Comparison of ENCODE assay signal across 8 cellular contexts in genomic region chr22:46537221-46537945, GRCh38. TPM values are rescaled to one million over a fixed set of nuclear protein-coding genes. Genes with fewer than 3 reads are reported as not detected.
DNase-seq lines count a peak whose midpoint lies in the region; ATAC-seq and TF ChIP-seq lines count a peak whose summit lies in the region.

TSS of gene CELSR1 (minus strand) at chr22:46537620. CDS start at chr22:46537170, 450 bp downstream.

- no peak for TF ChIP-seq CTCF in RWPE1 (conservative IDR thresholded peaks at IDR 0.05; ENCODE audit: low read depth)
- no peak for TF ChIP-seq CTCF in epithelial cell of esophagus (IDR thresholded peaks at IDR 0.05; ENCODE audit: insufficient read depth, low read depth, low read length, missing control alignments)

- no peak within 1 kb of the TSS for H3K4me3 Mint-ChIP-seq in activated CD8-positive, alpha-beta memory T cell treated with anti-CD3 and anti-CD28 coated beads, Interleukin-2, amount 10 ng/mL, durations not matched to agents 7 days and 5 days
- peak within 1 kb of the TSS in 7 of 10 donors; percentile 39 to 74 (median 56) for H3K4me3 Mint-ChIP-seq in naive thymus-derived CD8-positive, alpha-beta T cell

- ATAC-seq in activated CD8-positive, alpha-beta memory T cell treated with anti-CD3 and anti-CD28 coated beads, Interleukin-2, amount 10 ng/mL, durations not matched to agents 7 days and 5 days: no peak
- peak in 1 of 2 donors; percentile 37 for ATAC-seq in naive thymus-derived CD8-positive, alpha-beta T cell
- no peak for ATAC-seq in HG03469 (IDR thresholded peaks at IDR 0.05; ENCODE audit: unreplicated experiment)

- peaks cover 2% of the 10 kb centered on the region for H3K4me1 Mint-ChIP-seq in activated CD8-positive, alpha-beta memory T cell treated with anti-CD3 and anti-CD28 coated beads, Interleukin-2, amount 10 ng/mL, durations not matched to agents 7 days and 5 days
- peaks cover 0 to 12% (median 11%) of the 10 kb centered on the region in 4 donors for H3K4me1 Mint-ChIP-seq in naive thymus-derived CD8-positive, alpha-beta T cell

- peak; percentile 63 for DNase-seq in activated CD8-positive, alpha-beta memory T cell treated with anti-CD3 and anti-CD28 coated beads, Interleukin-2, amount 50 U/mL, for 48 hours
- DNase-seq in activated CD8-positive, alpha-beta memory T cell treated with anti-CD3 and anti-CD28 coated beads, Interleukin-2, amount 10 ng/mL, durations not matched to agents 7 days and 5 days: no peak
- DNase-seq in RWPE1 (ENCODE audit: low spot score) (no peak), epithelial cell of esophagus (ENCODE audit: low read depth) (peak; percentile 90), NCI-H774 (lab: John Stamatoyannopoulos, UW) (no peak), KG1 (lab: John Stamatoyannopoulos, UW) (no peak)
- DNase-seq in naive thymus-derived CD8-positive, alpha-beta T cell: peak in 2 of 10 donors; percentile 11 to 27

- POLR2A ChIA-PET in RWPE1 (lab: Yijun Ruan, JAX; ENCODE audit: low non-redundant PET): no interaction called here
- POLR2A ChIA-PET in naive thymus-derived CD8-positive, alpha-beta T cell (lab: Charles Lee): no interaction called here

- H3K27me3 Mint-ChIP-seq in activated CD8-positive, alpha-beta memory T cell treated with anti-CD3 and anti-CD28 coated beads, Interleukin-2, amount 10 ng/mL, durations not matched to agents 7 days and 5 days: peaks cover 47% of the 10 kb centered on the region
- peaks cover 14 to 63% (median 26%) of the 10 kb centered on the region in 5 donors for H3K27me3 Mint-ChIP-seq in naive thymus-derived CD8-positive, alpha-beta T cell

- CTCF ChIA-PET in activated CD8-positive, alpha-beta memory T cell treated with anti-CD3 and anti-CD28 coated beads, Interleukin-2, amount 10 ng/mL, durations not matched to agents 7 days and 5 days (lab: Charles Lee): interaction anchor here (0.6 kb wide), 1 partner anchor 23 kb away, joined by 3 read pairs; no protein-coding TSS in a partner anchor
- CTCF ChIA-PET in RWPE1 (lab: Yijun Ruan, JAX): interaction anchor here (0.6 to 1.6 kb wide), 4 partner anchors 27 to 170 kb away, joined by 3 to 7 read pairs (median 4); no protein-coding TSS in a partner anchor

- H3K27ac ChIP-seq in RWPE1: peak within 1 kb of the TSS; percentile 95

- H3K9me3 Mint-ChIP-seq in activated CD8-positive, alpha-beta memory T cell treated with anti-CD3 and anti-CD28 coated beads, Interleukin-2, amount 10 ng/mL, durations not matched to agents 7 days and 5 days (ENCODE audit: low read depth): no peaks in the 10 kb centered on the region
- no peaks in the 10 kb centered on the region for H3K9me3 Mint-ChIP-seq in naive thymus-derived CD8-positive, alpha-beta T cell

- peak within 1 kb of the TSS; percentile 71 for H3K4me3 ChIP-seq in epithelial cell of esophagus (ENCODE audit: low read length)

- H3K36me3 Mint-ChIP-seq in activated CD8-positive, alpha-beta memory T cell treated with anti-CD3 and anti-CD28 coated beads, Interleukin-2, amount 10 ng/mL, durations not matched to agents 7 days and 5 days: no peaks in the 10 kb centered on the region
- H3K36me3 Mint-ChIP-seq in naive thymus-derived CD8-positive, alpha-beta T cell: no peaks in the 10 kb centered on the region

- H3K27ac Mint-ChIP-seq in activated CD8-positive, alpha-beta memory T cell treated with anti-CD3 and anti-CD28 coated beads, Interleukin-2, amount 10 ng/mL, durations not matched to agents 7 days and 5 days: no peak within 1 kb of the TSS
- H3K27ac Mint-ChIP-seq in naive thymus-derived CD8-positive, alpha-beta T cell: peak within 1 kb of the TSS in 1 of 10 donors; percentile 40

RNA-seq across cellular contexts. Expression of gene CELSR1, which starts in this region (rescaled TPM):
- under 1 TPM; 0.06 to 0.12 TPM for total RNA-seq in activated CD8-positive, alpha-beta memory T cell treated with anti-CD3 and anti-CD28 coated beads, Interleukin-2, amount 10 ng/mL, durations not matched to agents 7 days and 5 days
- 1 to 10 TPM in 1 of 2 experiments, under 1 TPM in 1; 0.82 to 1.2 TPM for total RNA-seq in naive thymus-derived CD8-positive, alpha-beta T cell
- polyA plus RNA-seq in naive thymus-derived CD8-positive, alpha-beta T cell: under 1 TPM; 0.19 to 0.66 (median 0.37) TPM

Comparison
In these comparisons a context has a peak if more than half of its experiments do, and no peak if none do; other contexts are left out.
1. DNase-seq: peak in activated CD8-positive, alpha-beta memory T cell treated with anti-CD3 and anti-CD28 coated beads, Interleukin-2, amount 50 U/mL, for 48 hours (single experiment) and epithelial cell of esophagus (single experiment); none in activated CD8-positive, alpha-beta memory T cell treated with anti-CD3 and anti-CD28 coated beads, Interleukin-2, amount 10 ng/mL, durations not matched to agents 7 days and 5 days (single experiment), RWPE1 (single experiment), NCI-H774 (single experiment) and KG1 (single experiment).